10 cellular contexts compared by ENCODE assay signal in genomic region chr9:114388764-114389375, GRCh38. TPM values are rescaled to one million over a fixed set of nuclear protein-coding genes. Genes with fewer than 3 reads are reported as not detected.
DNase-seq lines count a peak whose midpoint lies in the region; ATAC-seq, FAIRE-seq and TF ChIP-seq lines count a peak whose summit lies in the region.
"Had no signal": no experiment of that assay in that cellular context is flagged by ENCODE, and none has a peak within 500 bp of the region (broad histone marks: within the 10 kb centered on the region; RNA-seq: fewer than 3 reads in every experiment).

No MANE protein-coding gene starts in this region.

- CTCF ChIA-PET in HepG2 (lab: Yijun Ruan, JAX; ENCODE audit: low intra/inter-chr PET ratio, low total read pairs) (no interaction called here), GM12878 (lab: Yijun Ruan, JAX) (interaction anchor here (0.8 to 10.2 kb wide), 10 partner anchors 8 to 49 kb away, joined by 3 to 122 read pairs (median 24); no protein-coding TSS in a partner anchor)

- H4K20me1 ChIP-seq in HepG2 (ENCODE audit: insufficient read depth, low read length): 0 out of 2 replicates have a peak, but pooled peaks cover 5% of the 10 kb centered on the region
- no peaks in the 10 kb centered on the region for H4K20me1 ChIP-seq in GM12878 (ENCODE audit: control insufficient read depth, insufficient read depth)

- in situ Hi-C loops in HepG2 (cut with HindIII; ENCODE audit: extremely low pct_ligation_motif_present, low pct_unique_long_range_greater_than_20kb) (no loop called here), GM12878 (cut with MboI) (loop anchor here (5.0 kb wide), 1 partner anchor 223 kb away; the partner anchor contains the start of gene TMEM268)

- 59% methylated on average over 8 of the region's 9 CpGs for WGBS in right lobe of liver (ENCODE audit: insufficient coverage, low coverage, low lambda C conversion rate, missing lambda C conversion rate)
- WGBS in HepG2 (ENCODE audit: low lambda C conversion rate): 94% methylated on average over 7 of the region's 9 CpGs
- 3% methylated on average over 8 of the region's 9 CpGs for WGBS in GM12878 (ENCODE audit: insufficient coverage, insufficient replicate concordance, low lambda C conversion rate, missing lambda C conversion rate)

- peak overlapping the region; percentile 82 to 97 for H3K27ac Mint-ChIP-seq in natural killer cell treated with Interleukin-12 subunit alpha and Interleukin-12 subunit beta and Interleukin-15 and Interleukin-18, amount 100 ng/mL, for 72 hours

- no peaks in the 10 kb centered on the region for H3K9me3 ChIP-seq in right lobe of liver
- H3K9me3 ChIP-seq in HepG2 (ENCODE audit: low read length): no peaks in the 10 kb centered on the region
- no peaks in the 10 kb centered on the region for H3K9me3 ChIP-seq in GM12878 (replicated peaks; ENCODE audit: control insufficient read depth, insufficient read depth, low read length)
- H3K9me3 ChIP-seq: Caco-2 had no signal

- H3K36me3 Mint-ChIP-seq in natural killer cell treated with Interleukin-12 subunit alpha and Interleukin-12 subunit beta and Interleukin-15 and Interleukin-18, amount 100 ng/mL, for 72 hours: peaks cover 15% of the 10 kb centered on the region

- no peaks in the 10 kb centered on the region for H3K9me3 Mint-ChIP-seq in natural killer cell treated with Interleukin-12 subunit alpha and Interleukin-12 subunit beta and Interleukin-15 and Interleukin-18, amount 100 ng/mL, for 72 hours

- TF ChIP-seq CTCF in right lobe of liver (IDR thresholded peaks at IDR 0.05) (no peak), HepG2 (CRISPR knock-in tag; IDR thresholded peaks at IDR 0.05) (no peak), GM12878 (IDR thresholded peaks at IDR 0.05 in 2 of 3, conservative IDR thresholded peaks at IDR 0.05 in 1 of 3; ENCODE audit: control insufficient read depth in 2 of 3, extremely low read depth in 1 of 3, insufficient read depth in 1 of 3, low read depth in 3 of 3, low read length in 3 of 3) (no peak)

- H3K4me3 ChIP-seq in right lobe of liver (no peak overlapping the region), HepG2 (replicated peaks in 1 of 3; ENCODE audit: insufficient read depth in 1 of 3, low read depth in 2 of 3, low read length in 3 of 3) (no peak overlapping the region), GM12878 (peak overlapping the region; percentile 91)
- H3K4me3 ChIP-seq: PC-9 had no signal

- H2AFZ ChIP-seq in HepG2 (ENCODE audit: low read length) (no peak overlapping the region), GM12878 (ENCODE audit: control insufficient read depth, low read depth, low read length) (no peak overlapping the region)
- H2AFZ ChIP-seq: PC-9 had no signal

- peak in 1 of 3 donors; percentile 27 for DNase-seq in right lobe of liver
- no peak for DNase-seq in HepG2 (ENCODE audit: low spot score)
- DNase-seq in GM12878 (ENCODE audit: low read depth, low spot score): no peak
- DNase-seq in natural killer cell treated with Interleukin-12 subunit alpha and Interleukin-12 subunit beta and Interleukin-15 and Interleukin-18, amount 100 ng/mL, for 72 hours (ENCODE audit: low spot score): peak; percentile 40
- no peak for DNase-seq in activated gamma-delta T cell (lab: John Stamatoyannopoulos, UW)
- no peak for DNase-seq in NCI-H1694 treated with DMSO at 0.1 percent for 48 hours (lab: John Stamatoyannopoulos, UW)
- DNase-seq: Caco-2, PC-9 had no signal

- H3K27ac ChIP-seq in right lobe of liver (peak overlapping the region; percentile 71 to 84 (median 83)), HepG2 (ENCODE audit: extremely low read length, insufficient read depth, low read length) (no peak overlapping the region), GM12878 (ENCODE audit: control insufficient read depth, insufficient read depth) (peak overlapping the region; percentile 100)
- H3K27ac ChIP-seq: PC-9 had no signal

- SMC1A ChIA-PET in GM12878 (lab: Charles Lee; ENCODE audit: uncharacterized antibody, unreplicated experiment): interaction anchor here (0.6 to 12.8 kb wide), 13 partner anchors 8 to 228 kb away, joined by 3 to 327 read pairs (median 6); no protein-coding TSS in a partner anchor

- no peaks in the 10 kb centered on the region for H3K79me2 ChIP-seq in HepG2 (ENCODE audit: insufficient read depth, low read length)
- peaks cover 90% of the 10 kb centered on the region for H3K79me2 ChIP-seq in GM12878 (ENCODE audit: control insufficient read depth, insufficient read depth, low read length)

- RAD21 ChIA-PET in GM12878 (lab: Charles Lee; ENCODE audit: unreplicated experiment): interaction anchor here (1.0 to 13.0 kb wide), 12 partner anchors 8 to 265 kb away, joined by 3 to 251 read pairs (median 8); partner anchors contain the start of genes ATP6V1G1 and TMEM268

- H3K4me1 ChIP-seq in right lobe of liver (peaks cover 0 to 66% (median 22%) of the 10 kb centered on the region in 4 donors), HepG2 (ENCODE audit: insufficient read depth, low read length) (peaks cover 40% of the 10 kb centered on the region), GM12878 (ENCODE audit: control insufficient read depth, insufficient read depth, low read length) (peaks cover 68% of the 10 kb centered on the region)

- H3K4me1 Mint-ChIP-seq in natural killer cell treated with Interleukin-12 subunit alpha and Interleukin-12 subunit beta and Interleukin-15 and Interleukin-18, amount 100 ng/mL, for 72 hours (ENCODE audit: low read depth in 2 of 2): peaks cover 59 to 73% of the 10 kb centered on the region in 2 donors

- peak overlapping the region; percentile 99 for H3K4me3 Mint-ChIP-seq in natural killer cell treated with Interleukin-12 subunit alpha and Interleukin-12 subunit beta and Interleukin-15 and Interleukin-18, amount 100 ng/mL, for 72 hours

- FAIRE-seq in HepG2 (lab: Jason Lieb, UNC): no peak
- no peak for FAIRE-seq in GM12878 (lab: Jason Lieb, UNC)

- TF ChIP-seq EP300 in HepG2 (IDR thresholded peaks at IDR 0.05; ENCODE audit: low read depth in 2 of 2, low read length in 2 of 2) (no peak), HepG2 (CRISPR knock-in tag; IDR thresholded peaks at IDR 0.05; ENCODE audit: borderline replicate concordance) (no peak), GM12878 (IDR thresholded peaks at IDR 0.05; ENCODE audit: borderline replicate concordance in 1 of 2, control insufficient read depth in 1 of 2, low read depth in 2 of 2, low read length in 2 of 2) (no peak)

- BruUV-seq in HepG2 (replicated peaks; lab: Mats Ljungman, UMichigan) (no TSS peak), GM12878 (replicated peaks; lab: Mats Ljungman, UMichigan) (no TSS peak)

- TF ChIP-seq RAD21 in HepG2 (CRISPR knock-in tag; IDR thresholded peaks at IDR 0.05): no peak
- no peak for TF ChIP-seq RAD21 in GM12878 (IDR thresholded peaks at IDR 0.05; ENCODE audit: insufficient read depth, low read depth, low read length)

- no peaks in the 10 kb centered on the region for H3K27me3 Mint-ChIP-seq in natural killer cell treated with Interleukin-12 subunit alpha and Interleukin-12 subunit beta and Interleukin-15 and Interleukin-18, amount 100 ng/mL, for 72 hours

- TF ChIP-seq POLR2A in right lobe of liver (IDR thresholded peaks at IDR 0.05): no peak
- TF ChIP-seq POLR2A in HepG2 (IDR thresholded peaks at IDR 0.05; ENCODE audit: insufficient read depth in 1 of 2, low read depth in 2 of 2, low read length in 2 of 2): no peak
- no peak for TF ChIP-seq POLR2A in GM12878 (IDR thresholded peaks at IDR 0.05; ENCODE audit: low read depth, low read length)

- POLR2A ChIA-PET in HepG2 (lab: Yijun Ruan, JAX) (interaction anchor here (3.4 kb wide), 1 partner anchor 9 kb away, joined by 24 read pairs; no protein-coding TSS in a partner anchor), GM12878 (lab: Charles Lee) (interaction anchor here (0.9 to 13.2 kb wide), 11 partner anchors 8 to 113 kb away, joined by 3 to 312 read pairs (median 15); partner anchors contain the start of gene WHRN)

- ATAC-seq in right lobe of liver (no peak), HepG2 (no peak), GM12878 (no peak), HG03565 (IDR thresholded peaks at IDR 0.05; ENCODE audit: unreplicated experiment) (no peak), HG03378 (IDR thresholded peaks at IDR 0.05; ENCODE audit: unreplicated experiment) (no peak)
- no peak for ATAC-seq in natural killer cell treated with Interleukin-12 subunit alpha and Interleukin-12 subunit beta and Interleukin-15 and Interleukin-18, amount 100 ng/mL, for 72 hours

- no peaks in the 10 kb centered on the region for H3K36me3 ChIP-seq in right lobe of liver
- H3K36me3 ChIP-seq in HepG2 (replicated peaks in 1 of 2; ENCODE audit: control insufficient read depth in 1 of 2, insufficient read depth in 2 of 2, low read length in 2 of 2): no peaks in the 10 kb centered on the region
- peaks cover 0 to 2% of the 10 kb centered on the region in 2 experiments; a peak in 2 of 4 replicates for H3K36me3 ChIP-seq in GM12878 (ENCODE audit: control insufficient read depth in 2 of 2, insufficient read depth in 2 of 2, low read length in 1 of 2)

- H3K27me3 ChIP-seq in right lobe of liver (no peaks in the 10 kb centered on the region), HepG2 (ENCODE audit: control insufficient read depth in 1 of 2, insufficient read depth in 2 of 2, low read length in 2 of 2) (no peaks in the 10 kb centered on the region), GM12878 (replicated peaks in 1 of 2; ENCODE audit: control insufficient read depth in 2 of 2, insufficient read depth in 2 of 2, low read length in 1 of 2) (no peaks in the 10 kb centered on the region)

- intact Hi-C loops in right lobe of liver (cut with DNase I): no loop called here
- intact Hi-C loops in HepG2 (cut with micrococcal nuclease; ENCODE audit: unreplicated experiment): loop anchor here (5.0 kb wide), 1 partner anchor 52 kb away; no protein-coding TSS in a partner anchor
- intact Hi-C loops in GM12878 (cut with micrococcal nuclease; ENCODE audit: unreplicated experiment): loop anchor here (1.0 to 10.0 kb wide), 3 partner anchors 50 to 1114 kb away; partner anchors contain the start of genes CDC26, PRPF4 and TMEM268

- no peak overlapping the region for H3K4me2 ChIP-seq in HepG2 (ENCODE audit: low read depth, low read length)
- peak overlapping the region; percentile 100 for H3K4me2 ChIP-seq in GM12878 (ENCODE audit: control insufficient read depth, insufficient read depth)
- H3K4me2 ChIP-seq: PC-9 had no signal

- H3K9ac ChIP-seq in HepG2 (ENCODE audit: insufficient read depth, low read depth, low read length) (no peak overlapping the region), GM12878 (ENCODE audit: control insufficient read depth, insufficient read depth, low read length) (peak overlapping the region; percentile 99)

RNA-seq across cellular contexts. Expression of gene AKNA, which starts 1.1 kb away (rescaled TPM):
- 10 to 100 TPM in 3 of 6 experiments, 1 to 10 TPM in 3; 4.7 to 15.1 (median 9.8) TPM for total RNA-seq in right lobe of liver
- total RNA-seq in HepG2 (2016; rRNA removed; fragmentation: Illumina TruSeq; extraction: Trizol): 2.5 and 3.1 TPM in 2 replicates
- total RNA-seq in HepG2 (2016; cell fraction: cytosol; rRNA removed; fragmentation: Illumina TruSeq; extraction: Trizol; ENCODE audit: low read depth): 0.44 and 0.81 TPM in 2 replicates
- 2.1 and 3.1 TPM in 2 replicates for total RNA-seq in HepG2 (2016; cell fraction: insoluble cytoplasmic fraction; rRNA removed; fragmentation: Illumina TruSeq; extraction: Trizol)
- total RNA-seq in HepG2 (2016; cell fraction: membrane; rRNA removed; fragmentation: Illumina TruSeq; extraction: Trizol): 1.4 and 1.9 TPM in 2 replicates
- 2.4 and 2.8 TPM in 2 replicates for total RNA-seq in HepG2 (2016; cell fraction: nucleus; rRNA removed; fragmentation: Illumina TruSeq; extraction: Trizol)
- polyA plus RNA-seq in HepG2 (2011; rRNA removed): 3.0 and 4.8 TPM in 2 replicates
- 2.1 and 2.5 TPM in 2 replicates for polyA plus RNA-seq in HepG2 (2011; cell fraction: cytosol; rRNA removed)
- polyA plus RNA-seq in HepG2 (2011; cell fraction: nucleus; rRNA removed): 15.0 and 15.5 TPM in 2 replicates
- 4.7 and 7.6 TPM in 2 replicates for polyA plus RNA-seq in HepG2 (2012)
- 0.41 and 0.43 TPM in 2 replicates for polyA plus RNA-seq in HepG2 (2016; cell fraction: cytosol; fragmentation: Illumina TruSeq; extraction: Trizol; ENCODE audit: low read depth)
- 2.0 and 3.7 TPM in 2 replicates for polyA plus RNA-seq in HepG2 (2016; cell fraction: insoluble cytoplasmic fraction; fragmentation: Illumina TruSeq; extraction: Trizol; ENCODE audit: low read depth)
- polyA plus RNA-seq in HepG2 (2016; cell fraction: membrane; fragmentation: Illumina TruSeq; extraction: Trizol; ENCODE audit: low read depth): 1.1 and 1.4 TPM in 2 replicates
- polyA plus RNA-seq in HepG2 (2016; cell fraction: nucleus; fragmentation: Illumina TruSeq; extraction: Trizol; ENCODE audit: insufficient read depth, low read depth): 6.0 and 6.2 TPM in 2 replicates
- 7.8 and 7.9 TPM in 2 replicates for polyA minus RNA-seq in HepG2 (2011; rRNA and poly(A)+ RNA removed; ENCODE audit: low replicate concordance)
- 3.5 and 3.7 TPM in 2 replicates for polyA minus RNA-seq in HepG2 (2011; cell fraction: cytosol; rRNA and poly(A)+ RNA removed)
- 12.0 and 15.4 TPM in 2 replicates for polyA minus RNA-seq in HepG2 (2011; cell fraction: nucleus; rRNA and poly(A)+ RNA removed)
- 305 and 316 TPM in 2 replicates for total RNA-seq in GM12878 (2013; cell fraction: nucleolus; rRNA removed)
- 49.4 and 59.0 TPM in 2 replicates for total RNA-seq in GM12878 (2014; rRNA removed)
- 36.0 and 39.8 TPM in 2 replicates for total RNA-seq in GM12878 (2014; rRNA removed; fragmentation: Illumina TruSeq; extraction: Trizol)
- total RNA-seq in GM12878 (2021): 117 and 132 TPM in 2 replicates
- polyA plus RNA-seq in GM12878 (2011; ENCODE audit: low read depth): 22.0 TPM
- polyA plus RNA-seq in GM12878 (2011; rRNA removed): 18.0 and 30.1 TPM in 2 replicates
- polyA plus RNA-seq in GM12878 (2011; cell fraction: cytosol; rRNA removed): 33.7 and 39.1 TPM in 2 replicates
- polyA plus RNA-seq in GM12878 (2011; cell fraction: nucleus; rRNA removed): 107 and 123 TPM in 2 replicates
- 57.1 and 64.5 TPM in 2 replicates for polyA plus RNA-seq in GM12878 (2012)
- polyA plus RNA-seq in GM12878 (2014; fragmentation: Illumina TruSeq; extraction: Trizol): 27.2 and 57.6 TPM in 2 replicates
- polyA plus RNA-seq in GM12878 (2014; fragmentation: Nextera tagmentation; extraction: Ambion mirVana): 1 to 10 TPM; 1.6 to 5.0 TPM
- polyA plus RNA-seq in GM12878 (2014; rRNA removed): 71.9 and 77.7 TPM in 2 replicates
- polyA plus RNA-seq in GM12878 (2016; fragmentation: Nextera tagmentation; extraction: Ambion mirVana): 10 to 100 TPM; 28.0 to 30.9 TPM
- polyA minus RNA-seq in GM12878 (2011; rRNA and poly(A)+ RNA removed): 47.4 and 97.2 TPM in 2 replicates
- 31.4 and 34.5 TPM in 2 replicates for polyA minus RNA-seq in GM12878 (2011; cell fraction: cytosol; rRNA and poly(A)+ RNA removed)
- polyA minus RNA-seq in GM12878 (2011; cell fraction: nucleus; rRNA and poly(A)+ RNA removed): 64.4 and 127 TPM in 2 replicates
- 100 to 1,000 TPM; 332 to 469 TPM for total RNA-seq in natural killer cell treated with Interleukin-12 subunit alpha and Interleukin-12 subunit beta and Interleukin-15 and Interleukin-18, amount 100 ng/mL, for 72 hours

RNA-seq across cellular contexts. Expression of gene ORM2, which starts 59.2 kb away (rescaled TPM):
- total RNA-seq in right lobe of liver: 1,000 to 10,000 TPM; 3,162 to 5,107 (median 3,869) TPM
- total RNA-seq in HepG2 (2016; rRNA removed; fragmentation: Illumina TruSeq; extraction: Trizol): 283 and 565 TPM in 2 replicates
- total RNA-seq in HepG2 (2016; cell fraction: cytosol; rRNA removed; fragmentation: Illumina TruSeq; extraction: Trizol; ENCODE audit: low read depth): 120 and 126 TPM in 2 replicates
- 282 and 590 TPM in 2 replicates for total RNA-seq in HepG2 (2016; cell fraction: insoluble cytoplasmic fraction; rRNA removed; fragmentation: Illumina TruSeq; extraction: Trizol)
- 75.1 and 75.6 TPM in 2 replicates for total RNA-seq in HepG2 (2016; cell fraction: membrane; rRNA removed; fragmentation: Illumina TruSeq; extraction: Trizol)
- 420 and 454 TPM in 2 replicates for total RNA-seq in HepG2 (2016; cell fraction: nucleus; rRNA removed; fragmentation: Illumina TruSeq; extraction: Trizol)
- polyA plus RNA-seq in HepG2 (2011; rRNA removed): 824 and 855 TPM in 2 replicates
- polyA plus RNA-seq in HepG2 (2011; cell fraction: cytosol; rRNA removed): 632 and 711 TPM in 2 replicates
- 207 and 253 TPM in 2 replicates for polyA plus RNA-seq in HepG2 (2011; cell fraction: nucleus; rRNA removed)
- 237 and 362 TPM in 2 replicates for polyA plus RNA-seq in HepG2 (2012)
- polyA plus RNA-seq in HepG2 (2016; cell fraction: cytosol; fragmentation: Illumina TruSeq; extraction: Trizol; ENCODE audit: low read depth): 125 and 138 TPM in 2 replicates
- polyA plus RNA-seq in HepG2 (2016; cell fraction: insoluble cytoplasmic fraction; fragmentation: Illumina TruSeq; extraction: Trizol; ENCODE audit: low read depth): 293 and 314 TPM in 2 replicates
- 75.7 and 76.3 TPM in 2 replicates for polyA plus RNA-seq in HepG2 (2016; cell fraction: membrane; fragmentation: Illumina TruSeq; extraction: Trizol; ENCODE audit: low read depth)
- polyA plus RNA-seq in HepG2 (2016; cell fraction: nucleus; fragmentation: Illumina TruSeq; extraction: Trizol; ENCODE audit: insufficient read depth, low read depth): 731 and 821 TPM in 2 replicates
- 257 TPM in 1 of 2 replicates, not detected in the other for polyA minus RNA-seq in HepG2 (2011; rRNA and poly(A)+ RNA removed; ENCODE audit: low replicate concordance)
- polyA minus RNA-seq in HepG2 (2011; cell fraction: cytosol; rRNA and poly(A)+ RNA removed): 147 and 150 TPM in 2 replicates
- polyA minus RNA-seq in HepG2 (2011; cell fraction: nucleus; rRNA and poly(A)+ RNA removed): 41.2 and 60.7 TPM in 2 replicates
- not detected in 2 replicates for total RNA-seq in GM12878 (2013; cell fraction: nucleolus; rRNA removed)
- total RNA-seq in GM12878 (2014; rRNA removed): not detected in 2 replicates
- total RNA-seq in GM12878 (2014; rRNA removed; fragmentation: Illumina TruSeq; extraction: Trizol): not detected in 2 replicates
- total RNA-seq in GM12878 (2021): 0.64 TPM in 1 of 2 replicates, not detected in the other
- not detected for polyA plus RNA-seq in GM12878 (2011; ENCODE audit: low read depth)
- not detected in 2 replicates for polyA plus RNA-seq in GM12878 (2011; rRNA removed)
- polyA plus RNA-seq in GM12878 (2011; cell fraction: cytosol; rRNA removed): not detected in 2 replicates
- polyA plus RNA-seq in GM12878 (2011; cell fraction: nucleus; rRNA removed): not detected in 2 replicates
- polyA plus RNA-seq in GM12878 (2012): not detected in 2 replicates
- not detected in 2 replicates for polyA plus RNA-seq in GM12878 (2014; fragmentation: Illumina TruSeq; extraction: Trizol)
- not detected for polyA plus RNA-seq in GM12878 (2014; fragmentation: Nextera tagmentation; extraction: Ambion mirVana)
- polyA plus RNA-seq in GM12878 (2014; rRNA removed): not detected in 2 replicates
- polyA plus RNA-seq in GM12878 (2016; fragmentation: Nextera tagmentation; extraction: Ambion mirVana): not detected
- not detected in 2 replicates for polyA minus RNA-seq in GM12878 (2011; rRNA and poly(A)+ RNA removed)
- polyA minus RNA-seq in GM12878 (2011; cell fraction: cytosol; rRNA and poly(A)+ RNA removed): not detected in 2 replicates
- not detected in 2 replicates for polyA minus RNA-seq in GM12878 (2011; cell fraction: nucleus; rRNA and poly(A)+ RNA removed)
- total RNA-seq in natural killer cell treated with Interleukin-12 subunit alpha and Interleukin-12 subunit beta and Interleukin-15 and Interleukin-18, amount 100 ng/mL, for 72 hours: not detected
- total RNA-seq: PC-9 had no signal

Comparison
In these comparisons a context has a peak if more than half of its experiments do, and no peak if none do; other contexts are left out.
1. intact Hi-C loops: an anchor here in HepG2 (5.0 kb wide) and GM12878 (1.0 to 10.0 kb wide); none called in right lobe of liver.
2. RNA of gene ORM2, which starts 59.2 kb away (total RNA-seq): 3,162 to 5,107 TPM in right lobe of liver and 75.1 to 590 TPM in HepG2; 0.64 TPM in GM12878 and not detected in natural killer cell treated with Interleukin-12 subunit alpha and Interleukin-12 subunit beta and Interleukin-15 and Interleukin-18, amount 100 ng/mL, for 72 hours; every median in the first group is over 10 times any median in the second.